ENCODE assay signal across 20 cellular contexts in genomic region chr15:37902126-37902525, GRCh38. TPM values are rescaled to one million over a fixed set of nuclear protein-coding genes. Genes with fewer than 3 reads are reported as not detected.
"Had no signal": no experiment of that assay in that cellular context is flagged by ENCODE, and none has a peak within 500 bp of the region (broad histone marks: within the 10 kb centered on the region; RNA-seq: fewer than 3 reads in every experiment).

No MANE protein-coding gene starts in this region.

- H3K27me3 ChIP-seq: uterus had no signal

- H3K4me1 ChIP-seq: gastrocnemius medialis, heart right ventricle, prostate gland, spleen, uterus had no signal

- H3K4me3 ChIP-seq: gastrocnemius medialis, heart right ventricle, prostate gland, spleen, thoracic aorta, uterus had no signal

- H3K36me3 ChIP-seq: gastrocnemius medialis, heart right ventricle, prostate gland, spleen, thoracic aorta, uterus had no signal

- H3K9me3 ChIP-seq: gastrocnemius medialis, heart right ventricle, prostate gland, spleen, thoracic aorta, uterus had no signal

- ATAC-seq: gastrocnemius medialis, heart right ventricle, left ventricle myocardium superior, sciatic nerve had no signal

- DNase-seq: activated CD4-positive, alpha-beta T cell treated with anti-CD3 and anti-CD28 coated beads, Interleukin-2, amount 50 U/mL, for 4 hours; activated CD4-positive, CD25-positive, alpha-beta regulatory T cell treated with anti-CD3 and anti-CD28 coated beads, Interleukin-2, amount 50 U/mL, for 72 hours; activated naive CD4-positive, alpha-beta T cell; activated T-cell treated with anti-CD3 and anti-CD28 coated beads for 4 hours; anterior cingulate cortex; cerebellar nuclear complex; erythroblast; gastrocnemius medialis; heart right ventricle; left ventricle myocardium superior; nephron progenitor cell; occipital lobe; spleen; T-helper 1 cell; T1000; uterus had no signal

- H3K27ac ChIP-seq: gastrocnemius medialis, heart right ventricle, prostate gland, spleen, thoracic aorta, uterus had no signal

RNA-seq across cellular contexts. Expression of gene TMCO5A, which starts 32.3 kb away (rescaled TPM):
- total RNA-seq: gastrocnemius medialis, heart right ventricle, left ventricle myocardium superior, mesenteric fat pad, occipital lobe, sciatic nerve, spleen, thoracic aorta, uterus had no signal
